28 cellular contexts compared by ENCODE assay signal in the genomic region with DNA sequence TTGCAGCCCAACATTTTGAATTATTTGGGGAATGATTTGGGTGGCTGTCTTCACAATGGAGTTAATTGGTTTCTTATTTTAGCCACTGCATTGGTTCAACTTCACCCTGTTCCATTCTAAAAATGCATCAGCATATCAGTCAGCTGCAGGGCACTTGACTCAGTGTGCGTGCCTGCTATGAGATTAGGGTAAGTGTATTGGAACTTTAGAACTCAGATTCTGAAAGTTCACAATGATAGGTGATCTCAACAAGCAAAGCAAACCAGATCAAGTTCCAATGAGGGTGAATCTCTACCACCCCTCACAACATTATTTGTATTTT.
"Had no signal": no experiment of that assay in that cellular context is flagged by ENCODE, and none has a peak within 500 bp of the region (broad histone marks: within the 10 kb centered on the region; RNA-seq: fewer than 3 reads in every experiment).

No MANE protein-coding gene starts in this region.

- H3K27ac Mint-ChIP-seq: immature natural killer cell; naive thymus-derived CD8-positive, alpha-beta T cell; nephron; stimulated activated memory B cell treated with anti-CD40 and anti-IgM and Interleukin-4, amounts not matched to agents 10 μg/mL and 1 μg/mL and 100 μg/mL, for 72 hours; stimulated activated naive CD8-positive, alpha-beta T cell treated with anti-CD3 and anti-CD28 coated beads, Interleukin-15, amount 100 ng/mL, for 72 hours; type B pancreatic cell had no signal

- DNase-seq: hypothalamus; immature natural killer cell; kidney; lower lobe of right lung; mammary epithelial cell; mesenchymal stem cell; naive thymus-derived CD8-positive, alpha-beta T cell; nucleus accumbens; pancreas; posterior cingulate gyrus; retina; right lobe of liver; stimulated activated CD4-positive, alpha-beta T cell treated with anti-CD3 and anti-CD28 coated beads, Interleukin-1b, Interleukin-23, amount 100 ng/mL, for 48 hours; stimulated activated CD4-positive, alpha-beta T cell treated with anti-CD3 and anti-CD28 coated beads, Interleukin-2, amount 100 ng/mL, for 48 hours; stimulated activated CD4-positive, alpha-beta T cell treated with anti-CD3 and anti-CD28 coated beads, Interleukin-4, amount 100 ng/mL, for 4 hours; stimulated activated CD8-positive, alpha-beta memory T cell treated with anti-CD3 and anti-CD28 coated beads, Interleukin-4, amount 100 ng/mL, for 48 hours; stimulated activated naive CD4-positive, alpha-beta T cell treated with Interleukin-2 at 50 U/mL for 16 hours; stimulated activated naive CD8-positive, alpha-beta T cell treated with anti-CD3 and anti-CD28 coated beads, Interleukin-15, amount 100 ng/mL, for 72 hours; substantia nigra; uterus had no signal

- H3K27ac ChIP-seq: lower lobe of right lung, pancreas, prostate gland, right lobe of liver, tibial nerve, uterus had no signal

- H3K27me3 ChIP-seq: pancreas, right lobe of liver, tibial nerve, uterus had no signal

- H3K9me3 ChIP-seq: lower lobe of right lung, pancreas, prostate gland, right lobe of liver, tibial nerve, uterus had no signal

- H3K36me3 ChIP-seq: lower lobe of right lung, pancreas, prostate gland, right lobe of liver, tibial nerve, uterus had no signal

- H3K4me3 ChIP-seq: lower lobe of right lung, pancreas, prostate gland, right lobe of liver, smooth muscle cell, tibial nerve, uterus had no signal

- H3K36me3 Mint-ChIP-seq: immature natural killer cell; naive thymus-derived CD8-positive, alpha-beta T cell; stimulated activated memory B cell treated with anti-CD40 and anti-IgM and Interleukin-4, amounts not matched to agents 10 μg/mL and 1 μg/mL and 100 μg/mL, for 72 hours; type B pancreatic cell had no signal

- H3K27me3 Mint-ChIP-seq: stimulated activated memory B cell treated with anti-CD40 and anti-IgM and Interleukin-4, amounts not matched to agents 10 μg/mL and 1 μg/mL and 100 μg/mL, for 72 hours; stimulated activated naive CD8-positive, alpha-beta T cell treated with anti-CD3 and anti-CD28 coated beads, Interleukin-15, amount 100 ng/mL, for 72 hours; type B pancreatic cell had no signal

- H3K4me2 ChIP-seq: smooth muscle cell had no signal

- H3K4me1 ChIP-seq: lower lobe of right lung, pancreas, prostate gland, right lobe of liver, tibial nerve, uterus had no signal

- ATAC-seq: lower lobe of right lung; naive thymus-derived CD8-positive, alpha-beta T cell; pancreas; right lobe of liver; stimulated activated memory B cell treated with anti-CD40 and anti-IgM and Interleukin-4, amounts not matched to agents 10 μg/mL and 1 μg/mL and 100 μg/mL, for 72 hours; stimulated activated naive CD8-positive, alpha-beta T cell treated with anti-CD3 and anti-CD28 coated beads, Interleukin-15, amount 100 ng/mL, for 72 hours had no signal

- H3K4me1 Mint-ChIP-seq: immature natural killer cell; naive thymus-derived CD8-positive, alpha-beta T cell; nephron; neural crest cell; stimulated activated memory B cell treated with anti-CD40 and anti-IgM and Interleukin-4, amounts not matched to agents 10 μg/mL and 1 μg/mL and 100 μg/mL, for 72 hours; stimulated activated naive CD8-positive, alpha-beta T cell treated with anti-CD3 and anti-CD28 coated beads, Interleukin-15, amount 100 ng/mL, for 72 hours had no signal

- FAIRE-seq: islet of Langerhans, kidney, pancreas had no signal

- H3K4me3 Mint-ChIP-seq: immature natural killer cell; naive thymus-derived CD8-positive, alpha-beta T cell; nephron; neural crest cell; stimulated activated memory B cell treated with anti-CD40 and anti-IgM and Interleukin-4, amounts not matched to agents 10 μg/mL and 1 μg/mL and 100 μg/mL, for 72 hours; stimulated activated naive CD8-positive, alpha-beta T cell treated with anti-CD3 and anti-CD28 coated beads, Interleukin-15, amount 100 ng/mL, for 72 hours; type B pancreatic cell had no signal

- H3K9me3 Mint-ChIP-seq: nephron; neural crest cell; stimulated activated memory B cell treated with anti-CD40 and anti-IgM and Interleukin-4, amounts not matched to agents 10 μg/mL and 1 μg/mL and 100 μg/mL, for 72 hours; stimulated activated naive CD8-positive, alpha-beta T cell treated with anti-CD3 and anti-CD28 coated beads, Interleukin-15, amount 100 ng/mL, for 72 hours had no signal
